ENCODE assay signal across 1 cellular context in the genomic region with DNA sequence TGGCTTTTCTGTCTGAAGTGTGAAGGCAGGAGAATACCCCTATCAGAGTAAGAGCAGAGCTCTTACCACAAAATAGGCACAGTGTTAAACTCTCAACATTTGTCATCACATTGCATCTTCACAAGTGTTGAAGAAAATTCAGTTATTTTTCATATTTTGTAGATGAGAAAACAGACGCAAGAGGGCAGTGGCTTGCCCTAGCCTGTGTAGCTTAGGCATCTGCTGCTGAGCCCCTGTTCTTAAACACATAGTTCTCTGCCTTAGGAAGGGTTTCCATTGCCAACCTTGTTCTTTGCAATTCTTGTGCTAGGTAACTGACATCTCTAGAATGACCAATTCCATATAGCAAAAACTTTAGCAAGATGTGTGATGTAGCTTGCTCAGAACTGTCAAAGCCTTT.
TF ChIP-seq lines count a peak whose summit lies in the region.

No MANE protein-coding gene starts in this region.

TF ChIP-seq in K562, 482 proteins besides CTCF, POLR2A, EP300 and RAD21 (continued from another document):
- TF ChIP-seq, protein P1, sequence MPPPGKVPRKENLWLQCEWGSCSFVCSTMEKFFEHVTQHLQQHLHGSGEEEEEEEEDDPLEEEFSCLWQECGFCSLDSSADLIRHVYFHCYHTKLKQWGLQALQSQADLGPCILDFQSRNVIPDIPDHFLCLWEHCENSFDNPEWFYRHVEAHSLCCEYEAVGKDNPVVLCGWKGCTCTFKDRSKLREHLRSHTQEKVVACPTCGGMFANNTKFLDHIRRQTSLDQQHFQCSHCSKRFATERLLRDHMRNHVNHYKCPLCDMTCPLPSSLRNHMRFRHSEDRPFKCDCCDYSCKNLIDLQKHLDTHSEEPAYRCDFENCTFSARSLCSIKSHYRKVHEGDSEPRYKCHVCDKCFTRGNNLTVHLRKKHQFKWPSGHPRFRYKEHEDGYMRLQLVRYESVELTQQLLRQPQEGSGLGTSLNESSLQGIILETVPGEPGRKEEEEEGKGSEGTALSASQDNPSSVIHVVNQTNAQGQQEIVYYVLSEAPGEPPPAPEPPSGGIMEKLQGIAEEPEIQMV (tag; conservative IDR thresholded peaks at IDR 0.05; ENCODE audit: low read depth) = no peak
- TF ChIP-seq, protein P2, sequence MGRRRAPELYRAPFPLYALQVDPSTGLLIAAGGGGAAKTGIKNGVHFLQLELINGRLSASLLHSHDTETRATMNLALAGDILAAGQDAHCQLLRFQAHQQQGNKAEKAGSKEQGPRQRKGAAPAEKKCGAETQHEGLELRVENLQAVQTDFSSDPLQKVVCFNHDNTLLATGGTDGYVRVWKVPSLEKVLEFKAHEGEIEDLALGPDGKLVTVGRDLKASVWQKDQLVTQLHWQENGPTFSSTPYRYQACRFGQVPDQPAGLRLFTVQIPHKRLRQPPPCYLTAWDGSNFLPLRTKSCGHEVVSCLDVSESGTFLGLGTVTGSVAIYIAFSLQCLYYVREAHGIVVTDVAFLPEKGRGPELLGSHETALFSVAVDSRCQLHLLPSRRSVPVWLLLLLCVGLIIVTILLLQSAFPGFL (CRISPR knock-in tag; IDR thresholded peaks at IDR 0.05) = no peak
